Comparison of ENCODE assay signal across 18 cellular contexts in the genomic region with DNA sequence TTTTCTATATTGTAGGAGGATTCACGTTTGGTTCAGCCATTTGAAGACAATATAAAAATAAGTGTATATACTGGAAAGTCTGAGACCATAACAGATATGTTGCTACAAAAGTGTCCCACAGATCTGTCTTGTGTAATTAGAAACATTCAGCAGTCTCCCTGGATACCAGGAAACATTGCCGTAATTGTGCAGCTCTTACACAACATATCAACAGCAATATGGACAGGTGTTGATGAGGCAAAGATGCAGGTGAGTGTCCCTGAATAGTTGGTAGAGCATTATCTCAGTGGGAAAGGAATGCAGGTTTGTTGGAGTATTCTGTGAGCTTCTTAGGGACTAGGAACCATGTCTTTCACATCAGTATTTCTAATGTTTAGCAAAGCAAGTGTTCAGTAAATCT. TPM values are rescaled to one million over a fixed set of nuclear protein-coding genes. Genes with fewer than 3 reads are reported as not detected.
"Had no signal": no experiment of that assay in that cellular context is flagged by ENCODE, and none has a peak within 500 bp of the region (broad histone marks: within the 10 kb centered on the region; RNA-seq: fewer than 3 reads in every experiment).

No MANE protein-coding gene starts in this region.

- H3K4me3 ChIP-seq: esophagus squamous epithelium, left ventricle myocardium inferior, right lobe of liver, spleen, transverse colon had no signal

- H3K27ac ChIP-seq: esophagus squamous epithelium, left ventricle myocardium inferior, right lobe of liver, spleen, transverse colon had no signal

- DNase-seq: activated CD4-positive, alpha-beta T cell treated with anti-CD3 and anti-CD28 coated beads for 1 hour; activated CD4-positive, alpha-beta T cell treated with anti-CD3 and anti-CD28 coated beads, Interleukin-2, amount 50 U/mL, for 48 hours; activated CD8-positive, alpha-beta memory T cell treated with anti-CD3 and anti-CD28 coated beads, Interleukin-2, amount 10 ng/mL, durations not matched to agents 7 days and 5 days; activated gamma-delta T cell; activated naive CD8-positive, alpha-beta T cell treated with anti-CD3 and anti-CD28 coated beads, Interleukin-2, amount 10 ng/mL, durations not matched to agents 7 days and 5 days; activated T-cell treated with anti-CD3 and anti-CD28 coated beads, Interleukin-2, amount 50 U/mL, for 24 hours; esophagus squamous epithelium; foreskin fibroblast; head of caudate nucleus; left ventricle myocardium inferior; mesenchymal stem cell; occipital lobe; right lobe of liver; spleen; stimulated activated CD4-positive, alpha-beta T cell treated with anti-CD3 and anti-CD28 coated beads, Interleukin-1b, Interleukin-23, amount 100 ng/mL, for 48 hours; transverse colon had no signal

- H3K27me3 ChIP-seq: esophagus squamous epithelium, right lobe of liver, transverse colon had no signal

- H3K36me3 ChIP-seq: esophagus squamous epithelium, left ventricle myocardium inferior, right lobe of liver, spleen, transverse colon had no signal

- H3K9me3 ChIP-seq: esophagus squamous epithelium, left ventricle myocardium inferior, right lobe of liver, spleen, transverse colon had no signal

- ATAC-seq: activated CD8-positive, alpha-beta memory T cell treated with anti-CD3 and anti-CD28 coated beads, Interleukin-2, amount 10 ng/mL, durations not matched to agents 7 days and 5 days; right lobe of liver; stimulated activated memory B cell treated with anti-CD40 and anti-IgM and Interleukin-4, amounts not matched to agents 10 μg/mL and 1 μg/mL and 100 μg/mL, for 72 hours had no signal

- H3K4me1 ChIP-seq: left ventricle myocardium inferior, right lobe of liver, spleen, transverse colon had no signal

RNA-seq across cellular contexts. Expression of gene ADGRF4, which starts 18.3 kb away (rescaled TPM):
- total RNA-seq: activated CD8-positive, alpha-beta memory T cell treated with anti-CD3 and anti-CD28 coated beads, Interleukin-2, amount 10 ng/mL, durations not matched to agents 7 days and 5 days; activated naive CD8-positive, alpha-beta T cell treated with anti-CD3 and anti-CD28 coated beads, Interleukin-2, amount 10 ng/mL, durations not matched to agents 7 days and 5 days; cardiac septum; left ventricle myocardium inferior; occipital lobe; right lobe of liver; spleen had no signal
- polyA plus RNA-seq: spleen had no signal
